In genomic region chr4:48779998-48780866, GRCh38 we compare ENCODE assay signal across 8 cellular contexts. TPM values are rescaled to one million over a fixed set of nuclear protein-coding genes. Genes with fewer than 3 reads are reported as not detected.
DNase-seq lines count a peak whose midpoint lies in the region; ATAC-seq and TF ChIP-seq lines count a peak whose summit lies in the region.

FRYL (minus strand) TSS chr4:48780279; CDS start chr4:48634410, 145,869 bp downstream.

- H3K36me3 ChIP-seq in heart right ventricle (no peaks in the 10 kb centered on the region), upper lobe of right lung (no peaks in the 10 kb centered on the region)

- H3K9me3 ChIP-seq in heart right ventricle: no peaks in the 10 kb centered on the region
- no peaks in the 10 kb centered on the region for H3K9me3 ChIP-seq in upper lobe of right lung

- H3K4me3 Mint-ChIP-seq in T-helper 1 cell treated with Interleukin-12 subunit alpha and Interleukin-12 subunit beta and Interleukin-4 antibody, amounts not matched to agents 30 μg/mL and 1 μg/mL, for 36 hours: peak within 1 kb of the TSS; percentile 96

- H3K27ac ChIP-seq in heart right ventricle (peak within 1 kb of the TSS; percentile 87 to 99 (median 98)), upper lobe of right lung (peak within 1 kb of the TSS; percentile 95)

- H3K36me3 Mint-ChIP-seq in T-helper 1 cell treated with Interleukin-12 subunit alpha and Interleukin-12 subunit beta and Interleukin-4 antibody, amounts not matched to agents 30 μg/mL and 1 μg/mL, for 36 hours (ENCODE audit: low read depth): no peaks in the 10 kb centered on the region

- no peaks in the 10 kb centered on the region for H3K27me3 Mint-ChIP-seq in T-helper 1 cell treated with Interleukin-12 subunit alpha and Interleukin-12 subunit beta and Interleukin-4 antibody, amounts not matched to agents 30 μg/mL and 1 μg/mL, for 36 hours (ENCODE audit: low read depth)

- in situ Hi-C loops in GM13977 (cut with MboI; ENCODE audit: low pct_unique_long_range_greater_than_20kb, low sequenced_read_pairs, unreplicated experiment): no loop called here

- H3K4me3 ChIP-seq in heart right ventricle: peak within 1 kb of the TSS; percentile 65 to 98 (median 96)
- peak within 1 kb of the TSS; percentile 98 for H3K4me3 ChIP-seq in upper lobe of right lung

- no peaks in the 10 kb centered on the region for H3K27me3 ChIP-seq in heart right ventricle
- H3K27me3 ChIP-seq in upper lobe of right lung: no peaks in the 10 kb centered on the region

- ATAC-seq in HG02884 (IDR thresholded peaks at IDR 0.05; ENCODE audit: unreplicated experiment) (peak; percentile 88), heart right ventricle (peak; percentile 94 to 98 (median 96)), upper lobe of right lung (peak; percentile 97)

- no peaks in the 10 kb centered on the region for H3K9me3 Mint-ChIP-seq in T-helper 1 cell treated with Interleukin-12 subunit alpha and Interleukin-12 subunit beta and Interleukin-4 antibody, amounts not matched to agents 30 μg/mL and 1 μg/mL, for 36 hours

- peaks cover 30% of the 10 kb centered on the region for H3K4me1 Mint-ChIP-seq in T-helper 1 cell treated with Interleukin-12 subunit alpha and Interleukin-12 subunit beta and Interleukin-4 antibody, amounts not matched to agents 30 μg/mL and 1 μg/mL, for 36 hours (ENCODE audit: low read depth)

- intact Hi-C loops in heart right ventricle (cut with DNase I) (loop anchor here (1.0 to 10.0 kb wide), 16 partner anchors 23 to 205 kb away; partner anchors contain the start of genes OCIAD1 (in 5 of the 10) and OCIAD2 (in 1 of the 10)), posterior cingulate gyrus (cut with DNase I) (loop anchor here (1.0 to 10.0 kb wide), 5 partner anchors 51 to 435 kb away; partner anchors contain the start of genes OCIAD1 and SLAIN2), upper lobe of right lung (cut with DNase I) (no loop called here)

- H3K4me1 ChIP-seq in heart right ventricle: peaks cover under 1 to 43% (median 32%) of the 10 kb centered on the region in 9 donors
- peaks cover 31% of the 10 kb centered on the region for H3K4me1 ChIP-seq in upper lobe of right lung

- H3K27ac Mint-ChIP-seq in T-helper 1 cell treated with Interleukin-12 subunit alpha and Interleukin-12 subunit beta and Interleukin-4 antibody, amounts not matched to agents 30 μg/mL and 1 μg/mL, for 36 hours: peak within 1 kb of the TSS; percentile 89

- WGBS in heart right ventricle, 2 donors: 0% methylated on average over 48 to 51 of the region's 51 CpGs

- TF ChIP-seq CTCF in GM13977 (IDR thresholded peaks at IDR 0.05; ENCODE audit: extremely low read depth, insufficient read depth, missing control alignments) (no peak), heart right ventricle (IDR thresholded peaks at IDR 0.05) (no peak), upper lobe of right lung (IDR thresholded peaks at IDR 0.05) (no peak)

- peak; percentile 95 for DNase-seq in GM13977 (ENCODE audit: low spot score)
- DNase-seq in NCI-H1694 (lab: John Stamatoyannopoulos, UW): peak; percentile 98
- DNase-seq in amniotic stem cell (lab: John Stamatoyannopoulos, UW): peak; percentile 100
- peak; percentile 99 to 100 for DNase-seq in heart right ventricle
- peak; percentile 99 to 100 (median 100) for DNase-seq in posterior cingulate gyrus
- DNase-seq in upper lobe of right lung: peak; percentile 100

RNA-seq across cellular contexts. Expression of gene FRYL, which starts in this region (rescaled TPM):
- 10 to 100 TPM; 30.0 to 60.1 (median 37.7) TPM for total RNA-seq in heart right ventricle
- polyA plus RNA-seq in heart right ventricle: 10 to 100 TPM; 11.7 to 23.0 TPM
- total RNA-seq in upper lobe of right lung: 71.9 TPM

Comparison
In these comparisons a context has a peak if more than half of its experiments do, and no peak if none do; other contexts are left out.
1. Peak in every context shown above with its lines: DNase-seq, ATAC-seq, H3K4me3 ChIP-seq and H3K27ac ChIP-seq.